ENCODE assay signal across 1 cellular context in genomic region chr10:98444314-98445006, GRCh38.
TF ChIP-seq lines count a peak whose summit lies in the region.

No MANE protein-coding gene starts in this region.

TF ChIP-seq in GM12878, 131 proteins besides CTCF, POLR2A, EP300 and RAD21 (continued from another document):
- TF ChIP-seq HSF1 (IDR thresholded peaks at IDR 0.05; ENCODE audit: low read depth, low read length): no peak
